1 cellular context compared by ENCODE assay signal in genomic region chr18:58398648-58399398, GRCh38.
TF ChIP-seq lines count a peak whose summit lies in the region.

No MANE protein-coding gene starts in this region.

TF ChIP-seq in HepG2, 621 proteins besides CTCF, POLR2A, EP300 and RAD21 (continued from another document and continues in another):
- TF ChIP-seq, protein P1, sequence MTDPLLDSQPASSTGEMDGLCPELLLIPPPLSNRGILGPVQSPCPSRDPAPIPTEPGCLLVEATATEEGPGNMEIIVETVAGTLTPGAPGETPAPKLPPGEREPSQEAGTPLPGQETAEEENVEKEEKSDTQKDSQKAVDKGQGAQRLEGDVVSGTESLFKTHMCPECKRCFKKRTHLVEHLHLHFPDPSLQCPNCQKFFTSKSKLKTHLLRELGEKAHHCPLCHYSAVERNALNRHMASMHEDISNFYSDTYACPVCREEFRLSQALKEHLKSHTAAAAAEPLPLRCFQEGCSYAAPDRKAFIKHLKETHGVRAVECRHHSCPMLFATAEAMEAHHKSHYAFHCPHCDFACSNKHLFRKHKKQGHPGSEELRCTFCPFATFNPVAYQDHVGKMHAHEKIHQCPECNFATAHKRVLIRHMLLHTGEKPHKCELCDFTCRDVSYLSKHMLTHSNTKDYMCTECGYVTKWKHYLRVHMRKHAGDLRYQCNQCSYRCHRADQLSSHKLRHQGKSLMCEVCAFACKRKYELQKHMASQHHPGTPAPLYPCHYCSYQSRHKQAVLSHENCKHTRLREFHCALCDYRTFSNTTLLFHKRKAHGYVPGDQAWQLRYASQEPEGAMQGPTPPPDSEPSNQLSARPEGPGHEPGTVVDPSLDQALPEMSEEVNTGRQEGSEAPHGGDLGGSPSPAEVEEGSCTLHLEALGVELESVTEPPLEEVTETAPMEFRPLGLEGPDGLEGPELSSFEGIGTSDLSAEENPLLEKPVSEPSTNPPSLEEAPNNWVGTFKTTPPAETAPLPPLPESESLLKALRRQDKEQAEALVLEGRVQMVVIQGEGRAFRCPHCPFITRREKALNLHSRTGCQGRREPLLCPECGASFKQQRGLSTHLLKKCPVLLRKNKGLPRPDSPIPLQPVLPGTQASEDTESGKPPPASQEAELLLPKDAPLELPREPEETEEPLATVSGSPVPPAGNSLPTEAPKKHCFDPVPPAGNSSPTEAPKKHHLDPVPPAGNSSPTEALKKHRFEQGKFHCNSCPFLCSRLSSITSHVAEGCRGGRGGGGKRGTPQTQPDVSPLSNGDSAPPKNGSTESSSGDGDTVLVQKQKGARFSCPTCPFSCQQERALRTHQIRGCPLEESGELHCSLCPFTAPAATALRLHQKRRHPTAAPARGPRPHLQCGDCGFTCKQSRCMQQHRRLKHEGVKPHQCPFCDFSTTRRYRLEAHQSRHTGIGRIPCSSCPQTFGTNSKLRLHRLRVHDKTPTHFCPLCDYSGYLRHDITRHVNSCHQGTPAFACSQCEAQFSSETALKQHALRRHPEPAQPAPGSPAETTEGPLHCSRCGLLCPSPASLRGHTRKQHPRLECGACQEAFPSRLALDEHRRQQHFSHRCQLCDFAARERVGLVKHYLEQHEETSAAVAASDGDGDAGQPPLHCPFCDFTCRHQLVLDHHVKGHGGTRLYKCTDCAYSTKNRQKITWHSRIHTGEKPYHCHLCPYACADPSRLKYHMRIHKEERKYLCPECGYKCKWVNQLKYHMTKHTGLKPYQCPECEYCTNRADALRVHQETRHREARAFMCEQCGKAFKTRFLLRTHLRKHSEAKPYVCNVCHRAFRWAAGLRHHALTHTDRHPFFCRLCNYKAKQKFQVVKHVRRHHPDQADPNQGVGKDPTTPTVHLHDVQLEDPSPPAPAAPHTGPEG (CRISPR knock-in tag; IDR thresholded peaks at IDR 0.05), result no peak
- no peak for TF ChIP-seq FLYWCH1 (CRISPR knock-in tag; IDR thresholded peaks at IDR 0.05)
- TF ChIP-seq ZBTB14 (CRISPR knock-in tag; IDR thresholded peaks at IDR 0.05), result no peak
- no peak for TF ChIP-seq ZNF557 (CRISPR knock-in tag; IDR thresholded peaks at IDR 0.05)
- TF ChIP-seq HHEX (CRISPR knock-in tag; IDR thresholded peaks at IDR 0.05), result no peak
- no peak for TF ChIP-seq ADNP (CRISPR knock-in tag; IDR thresholded peaks at IDR 0.05)
- peak; percentile 64 for TF ChIP-seq KDM5B (CRISPR knock-in tag; IDR thresholded peaks at IDR 0.05; ENCODE audit: borderline replicate concordance)
- TF ChIP-seq ZNF468 (CRISPR knock-in tag; IDR thresholded peaks at IDR 0.05), result no peak
- TF ChIP-seq ZNF766 (CRISPR knock-in tag; IDR thresholded peaks at IDR 0.05; ENCODE audit: borderline replicate concordance), result no peak
- TF ChIP-seq RARG (CRISPR knock-in tag; IDR thresholded peaks at IDR 0.05; ENCODE audit: low read depth), result 0 out of 2 replicates have a peak, but pooled peaks have one; percentile 42
- no peak for TF ChIP-seq CENPBD1 (CRISPR knock-in tag; IDR thresholded peaks at IDR 0.05; ENCODE audit: borderline replicate concordance, low read depth)
- no peak for TF ChIP-seq ZNF713 (CRISPR knock-in tag; IDR thresholded peaks at IDR 0.05)
- no peak for TF ChIP-seq ZNF232 (CRISPR knock-in tag; IDR thresholded peaks at IDR 0.05; ENCODE audit: borderline replicate concordance)
- no peak for TF ChIP-seq MTF2 (CRISPR knock-in tag; IDR thresholded peaks at IDR 0.05; ENCODE audit: borderline replicate concordance)
- TF ChIP-seq PLRG1 (conservative IDR thresholded peaks at IDR 0.05), result no peak
- TF ChIP-seq, protein P2, sequence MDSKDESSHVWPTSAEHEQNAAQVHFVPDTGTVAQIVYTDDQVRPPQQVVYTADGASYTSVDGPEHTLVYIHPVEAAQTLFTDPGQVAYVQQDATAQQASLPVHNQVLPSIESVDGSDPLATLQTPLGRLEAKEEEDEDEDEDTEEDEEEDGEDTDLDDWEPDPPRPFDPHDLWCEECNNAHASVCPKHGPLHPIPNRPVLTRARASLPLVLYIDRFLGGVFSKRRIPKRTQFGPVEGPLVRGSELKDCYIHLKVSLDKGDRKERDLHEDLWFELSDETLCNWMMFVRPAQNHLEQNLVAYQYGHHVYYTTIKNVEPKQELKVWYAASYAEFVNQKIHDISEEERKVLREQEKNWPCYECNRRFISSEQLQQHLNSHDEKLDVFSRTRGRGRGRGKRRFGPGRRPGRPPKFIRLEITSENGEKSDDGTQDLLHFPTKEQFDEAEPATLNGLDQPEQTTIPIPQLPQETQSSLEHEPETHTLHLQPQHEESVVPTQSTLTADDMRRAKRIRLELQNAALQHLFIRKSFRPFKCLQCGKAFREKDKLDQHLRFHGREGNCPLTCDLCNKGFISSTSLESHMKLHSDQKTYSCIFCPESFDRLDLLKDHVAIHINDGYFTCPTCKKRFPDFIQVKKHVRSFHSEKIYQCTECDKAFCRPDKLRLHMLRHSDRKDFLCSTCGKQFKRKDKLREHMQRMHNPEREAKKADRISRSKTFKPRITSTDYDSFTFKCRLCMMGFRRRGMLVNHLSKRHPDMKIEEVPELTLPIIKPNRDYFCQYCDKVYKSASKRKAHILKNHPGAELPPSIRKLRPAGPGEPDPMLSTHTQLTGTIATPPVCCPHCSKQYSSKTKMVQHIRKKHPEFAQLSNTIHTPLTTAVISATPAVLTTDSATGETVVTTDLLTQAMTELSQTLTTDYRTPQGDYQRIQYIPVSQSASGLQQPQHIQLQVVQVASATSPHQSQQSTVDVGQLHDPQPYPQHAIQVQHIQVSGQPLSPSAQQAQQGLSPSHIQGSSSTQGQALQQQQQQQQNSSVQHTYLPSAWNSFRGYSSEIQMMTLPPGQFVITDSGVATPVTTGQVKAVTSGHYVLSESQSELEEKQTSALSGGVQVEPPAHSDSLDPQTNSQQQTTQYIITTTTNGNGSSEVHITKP (CRISPR knock-in tag; IDR thresholded peaks at IDR 0.05; ENCODE audit: low read depth), result no peak
- no peak for TF ChIP-seq ZBTB39 (CRISPR knock-in tag; IDR thresholded peaks at IDR 0.05)
- peak; percentile 60; the same call in 1 of the 2 replicates for TF ChIP-seq ARNTL (CRISPR knock-in tag; IDR thresholded peaks at IDR 0.05)
- TF ChIP-seq SPEN (CRISPR knock-in tag; IDR thresholded peaks at IDR 0.05; ENCODE audit: low read depth), result no peak; the same call in 1 of the 2 replicates
- TF ChIP-seq ZSCAN12 (CRISPR knock-in tag; IDR thresholded peaks at IDR 0.05), result no peak
- no peak for TF ChIP-seq TMF1 (CRISPR knock-in tag; IDR thresholded peaks at IDR 0.05; ENCODE audit: low read depth)
- TF ChIP-seq NONO (IDR thresholded peaks at IDR 0.05), result no peak
- TF ChIP-seq NONO (CRISPR knock-in tag; conservative IDR thresholded peaks at IDR 0.05), result peak; percentile 59; the same call in 1 of the 2 replicates
- peak; percentile 70 for TF ChIP-seq ZNF609 (CRISPR knock-in tag; IDR thresholded peaks at IDR 0.05; ENCODE audit: borderline replicate concordance)
- TF ChIP-seq ZNF138 (CRISPR knock-in tag; IDR thresholded peaks at IDR 0.05; ENCODE audit: low read depth), result no peak
- TF ChIP-seq ZFY (CRISPR knock-in tag; IDR thresholded peaks at IDR 0.05), result peak; percentile 35
- no peak for TF ChIP-seq ZNF619 (CRISPR knock-in tag; IDR thresholded peaks at IDR 0.05)
- TF ChIP-seq HES4 (CRISPR knock-in tag; IDR thresholded peaks at IDR 0.05; ENCODE audit: borderline replicate concordance), result no peak
- TF ChIP-seq, protein P3, sequence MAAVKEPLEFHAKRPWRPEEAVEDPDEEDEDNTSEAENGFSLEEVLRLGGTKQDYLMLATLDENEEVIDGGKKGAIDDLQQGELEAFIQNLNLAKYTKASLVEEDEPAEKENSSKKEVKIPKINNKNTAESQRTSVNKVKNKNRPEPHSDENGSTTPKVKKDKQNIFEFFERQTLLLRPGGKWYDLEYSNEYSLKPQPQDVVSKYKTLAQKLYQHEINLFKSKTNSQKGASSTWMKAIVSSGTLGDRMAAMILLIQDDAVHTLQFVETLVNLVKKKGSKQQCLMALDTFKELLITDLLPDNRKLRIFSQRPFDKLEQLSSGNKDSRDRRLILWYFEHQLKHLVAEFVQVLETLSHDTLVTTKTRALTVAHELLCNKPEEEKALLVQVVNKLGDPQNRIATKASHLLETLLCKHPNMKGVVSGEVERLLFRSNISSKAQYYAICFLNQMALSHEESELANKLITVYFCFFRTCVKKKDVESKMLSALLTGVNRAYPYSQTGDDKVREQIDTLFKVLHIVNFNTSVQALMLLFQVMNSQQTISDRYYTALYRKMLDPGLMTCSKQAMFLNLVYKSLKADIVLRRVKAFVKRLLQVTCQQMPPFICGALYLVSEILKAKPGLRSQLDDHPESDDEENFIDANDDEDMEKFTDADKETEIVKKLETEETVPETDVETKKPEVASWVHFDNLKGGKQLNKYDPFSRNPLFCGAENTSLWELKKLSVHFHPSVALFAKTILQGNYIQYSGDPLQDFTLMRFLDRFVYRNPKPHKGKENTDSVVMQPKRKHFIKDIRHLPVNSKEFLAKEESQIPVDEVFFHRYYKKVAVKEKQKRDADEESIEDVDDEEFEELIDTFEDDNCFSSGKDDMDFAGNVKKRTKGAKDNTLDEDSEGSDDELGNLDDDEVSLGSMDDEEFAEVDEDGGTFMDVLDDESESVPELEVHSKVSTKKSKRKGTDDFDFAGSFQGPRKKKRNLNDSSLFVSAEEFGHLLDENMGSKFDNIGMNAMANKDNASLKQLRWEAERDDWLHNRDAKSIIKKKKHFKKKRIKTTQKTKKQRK (IDR thresholded peaks at IDR 0.05; ENCODE audit: low read length), result no peak
- no peak for TF ChIP-seq ZNF546 (CRISPR knock-in tag; conservative IDR thresholded peaks at IDR 0.05)
